In the genomic region with DNA sequence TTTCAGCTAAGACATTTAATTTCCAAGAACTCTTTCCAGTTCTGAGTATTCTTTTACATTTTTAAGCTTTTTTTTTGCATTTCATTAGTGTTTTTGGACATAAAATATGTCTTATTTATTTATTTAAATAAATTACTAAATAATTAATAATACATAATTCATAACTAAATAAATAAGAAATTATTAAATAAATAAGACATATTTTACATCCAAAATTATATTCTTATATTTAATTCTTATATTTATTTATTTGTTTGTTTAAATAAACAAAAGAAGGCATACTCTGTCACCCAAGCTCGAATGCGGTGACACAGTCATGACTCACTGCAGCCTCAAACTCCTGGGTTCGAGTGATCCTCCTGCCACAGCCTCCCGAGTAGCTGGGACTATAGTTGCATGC, we compare ENCODE assay signal across 39 cellular contexts. TPM values are rescaled to one million over a fixed set of nuclear protein-coding genes. Genes with fewer than 3 reads are reported as not detected.
"Had no signal": no experiment of that assay in that cellular context is flagged by ENCODE, and none has a peak within 500 bp of the region (broad histone marks: within the 10 kb centered on the region; RNA-seq: fewer than 3 reads in every experiment).

No MANE protein-coding gene starts in this region.

- H3K27me3 ChIP-seq: brain microvascular endothelial cell, Peyer's patch had no signal

- H3K36me3 ChIP-seq: brain microvascular endothelial cell, Peyer's patch, WERI-Rb-1 had no signal

- H3K9me3 ChIP-seq: Peyer's patch had no signal

- H3K27ac ChIP-seq: brain microvascular endothelial cell, Peyer's patch, RWPE1, WERI-Rb-1 had no signal

- H3K4me3 ChIP-seq: Peyer's patch had no signal

- H3K4me1 ChIP-seq: Peyer's patch had no signal

- DNase-seq: activated CD4-positive, alpha-beta T cell treated with anti-CD3 and anti-CD28 coated beads, Interleukin-2, amount 10 ng/mL, durations not matched to agents 24 days and 14 days; activated CD4-positive, alpha-beta T cell treated with anti-CD3 and anti-CD28 coated beads, Interleukin-2, amount 50 U/mL, for 4 hours; activated CD8-positive, alpha-beta T cell treated with anti-CD3 and anti-CD28 coated beads for 36 hours; activated effector memory CD4-positive, alpha-beta T cell treated with anti-CD3 and anti-CD28 coated beads, Interleukin-2, amount 50 U/mL, for 16 hours; activated naive CD4-positive, alpha-beta T cell; activated naive CD4-positive, alpha-beta T cell treated with anti-CD3 and anti-CD28 coated beads, Interleukin-2, amount 50 U/mL, for 16 hours; activated naive CD8-positive, alpha-beta T cell treated with anti-CD3 and anti-CD28 coated beads for 36 hours; activated T-cell treated with anti-CD3 and anti-CD28 coated beads, Interleukin-2, amount 50 U/mL, for 1 hour; activated T-cell treated with anti-CD3 and anti-CD28 coated beads, Interleukin-2, amount 50 U/mL, for 72 hours; amniotic stem cell; aorta; brain microvascular endothelial cell; central memory CD4-positive, alpha-beta T cell; Kasumi-1; KG1; MM.1S; NCI-H1092; NCI-H146; NCI-H187; NCI-H2029 treated with DMSO at 0.1 percent for 48 hours; NCI-H2107; NCI-H2171; NCI-H510A; NCI-H526; NCI-H748 treated with DMSO at 0.1 percent for 48 hours; NK-92 treated with Interleukin-12 subunit alpha and Interleukin-12 subunit beta, amount 100 ng/mL, for 24 hours; PC-3; Peyer's patch; SIG-M5; SW 1271; T-helper 1 cell; T-helper 2 cell; T-helper 9 cell; WERI-Rb-1 had no signal

RNA-seq across cellular contexts. Expression of gene MMP27, which starts 3.1 kb away (rescaled TPM):
- total RNA-seq: activated CD4-positive, alpha-beta T cell treated with anti-CD3 and anti-CD28 coated beads, Interleukin-2, amount 10 ng/mL, durations not matched to agents 24 days and 14 days; activated CD8-positive, alpha-beta memory T cell treated with anti-CD3 and anti-CD28 coated beads for 36 hours; activated CD8-positive, alpha-beta T cell treated with anti-CD3 and anti-CD28 coated beads for 36 hours; activated naive CD8-positive, alpha-beta T cell treated with anti-CD3 and anti-CD28 coated beads for 36 hours; activated T-cell treated with anti-CD3 and anti-CD28 coated beads, Interleukin-2, amount 50 U/mL, for 72 hours; activated T-helper 17 cell treated with anti-CD3 and anti-CD28 coated beads, Interleukin-2, amount 50 U/mL, for 72 hours; aorta; PC-3; Right ventricle myocardium inferior; SK-MEL-5 had no signal

RNA-seq across cellular contexts. Expression of gene MMP8, which starts 16.1 kb away (rescaled TPM):
- total RNA-seq: activated CD4-positive, alpha-beta T cell treated with anti-CD3 and anti-CD28 coated beads, Interleukin-2, amount 10 ng/mL, durations not matched to agents 24 days and 14 days; activated CD8-positive, alpha-beta memory T cell treated with anti-CD3 and anti-CD28 coated beads for 36 hours; activated CD8-positive, alpha-beta T cell treated with anti-CD3 and anti-CD28 coated beads for 36 hours; activated T-cell treated with anti-CD3 and anti-CD28 coated beads, Interleukin-2, amount 50 U/mL, for 72 hours; activated T-helper 17 cell treated with anti-CD3 and anti-CD28 coated beads, Interleukin-2, amount 50 U/mL, for 72 hours; PC-3; Peyer's patch; Right ventricle myocardium inferior had no signal
